In the genomic region with DNA sequence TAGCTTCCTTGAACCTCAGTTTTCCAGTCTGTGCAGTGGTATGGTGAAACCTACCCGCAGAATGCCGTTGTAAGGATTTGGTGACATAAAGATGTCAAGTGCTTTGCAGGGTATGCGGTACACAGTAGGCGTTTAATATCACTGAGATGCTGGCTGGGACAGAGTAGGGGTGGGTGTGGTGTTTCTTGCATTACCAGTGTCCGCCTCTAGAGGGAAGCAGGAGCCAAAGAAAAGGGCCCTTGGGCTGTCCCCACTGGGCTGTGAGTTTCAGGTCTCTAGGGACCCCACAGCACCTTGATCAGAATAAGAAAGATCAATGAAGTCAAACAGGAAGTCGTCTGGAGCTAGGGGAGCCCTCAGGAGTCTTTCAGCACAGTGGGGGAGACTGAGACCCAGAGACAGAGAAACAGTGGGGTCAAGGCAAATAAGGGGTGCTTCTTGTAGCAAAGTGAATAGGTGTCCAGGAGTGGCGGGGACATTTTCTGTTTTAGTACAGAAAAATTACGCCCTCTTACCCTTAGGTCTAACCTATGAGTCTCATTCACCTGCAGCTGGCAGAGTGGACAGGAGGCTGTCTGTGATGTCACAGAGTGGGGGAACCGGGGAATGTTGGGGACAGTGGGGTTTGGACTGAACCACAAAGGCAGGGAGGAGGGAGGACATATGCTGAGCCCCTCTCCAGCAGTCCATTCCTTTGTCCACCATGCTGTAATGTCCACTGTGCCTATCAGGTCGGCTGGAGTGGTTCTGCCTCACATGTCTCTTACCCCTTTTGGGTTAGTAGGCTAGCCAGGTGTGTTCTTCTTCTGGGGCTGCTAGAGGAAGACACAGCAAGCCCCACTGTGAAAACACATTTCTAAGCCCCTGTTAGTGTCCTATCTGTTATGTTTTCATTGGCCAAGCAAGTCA, we compare ENCODE assay signal across 1 cellular context.
TF ChIP-seq lines count a peak whose summit lies in the region.

No MANE protein-coding gene starts in this region.

TF ChIP-seq in GM23338, 12 proteins besides CTCF, POLR2A, EP300 and RAD21 (continued from another document):
- TF ChIP-seq, protein P1, sequence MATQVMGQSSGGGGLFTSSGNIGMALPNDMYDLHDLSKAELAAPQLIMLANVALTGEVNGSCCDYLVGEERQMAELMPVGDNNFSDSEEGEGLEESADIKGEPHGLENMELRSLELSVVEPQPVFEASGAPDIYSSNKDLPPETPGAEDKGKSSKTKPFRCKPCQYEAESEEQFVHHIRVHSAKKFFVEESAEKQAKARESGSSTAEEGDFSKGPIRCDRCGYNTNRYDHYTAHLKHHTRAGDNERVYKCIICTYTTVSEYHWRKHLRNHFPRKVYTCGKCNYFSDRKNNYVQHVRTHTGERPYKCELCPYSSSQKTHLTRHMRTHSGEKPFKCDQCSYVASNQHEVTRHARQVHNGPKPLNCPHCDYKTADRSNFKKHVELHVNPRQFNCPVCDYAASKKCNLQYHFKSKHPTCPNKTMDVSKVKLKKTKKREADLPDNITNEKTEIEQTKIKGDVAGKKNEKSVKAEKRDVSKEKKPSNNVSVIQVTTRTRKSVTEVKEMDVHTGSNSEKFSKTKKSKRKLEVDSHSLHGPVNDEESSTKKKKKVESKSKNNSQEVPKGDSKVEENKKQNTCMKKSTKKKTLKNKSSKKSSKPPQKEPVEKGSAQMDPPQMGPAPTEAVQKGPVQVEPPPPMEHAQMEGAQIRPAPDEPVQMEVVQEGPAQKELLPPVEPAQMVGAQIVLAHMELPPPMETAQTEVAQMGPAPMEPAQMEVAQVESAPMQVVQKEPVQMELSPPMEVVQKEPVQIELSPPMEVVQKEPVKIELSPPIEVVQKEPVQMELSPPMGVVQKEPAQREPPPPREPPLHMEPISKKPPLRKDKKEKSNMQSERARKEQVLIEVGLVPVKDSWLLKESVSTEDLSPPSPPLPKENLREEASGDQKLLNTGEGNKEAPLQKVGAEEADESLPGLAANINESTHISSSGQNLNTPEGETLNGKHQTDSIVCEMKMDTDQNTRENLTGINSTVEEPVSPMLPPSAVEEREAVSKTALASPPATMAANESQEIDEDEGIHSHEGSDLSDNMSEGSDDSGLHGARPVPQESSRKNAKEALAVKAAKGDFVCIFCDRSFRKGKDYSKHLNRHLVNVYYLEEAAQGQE (IDR thresholded peaks at IDR 0.05; ENCODE audit: unreplicated experiment), result no peak
- TF ChIP-seq ZNF114 (CRISPR knock-in tag; IDR thresholded peaks at IDR 0.05) (no peak), NANOG (IDR thresholded peaks at IDR 0.05; ENCODE audit: borderline replicate concordance) (no peak), JUNB (IDR thresholded peaks at IDR 0.05; ENCODE audit: unreplicated experiment) (no peak), ZNF331 (CRISPR knock-in tag; IDR thresholded peaks at IDR 0.05; ENCODE audit: low read depth) (no peak), CREB1 (CRISPR knock-in tag; IDR thresholded peaks at IDR 0.05; ENCODE audit: low read depth) (no peak)
